ENCODE assay signal across 16 cellular contexts in genomic region chr6:35050291-35050987, GRCh38.
DNase-seq lines count a peak whose midpoint lies in the region; ATAC-seq, FAIRE-seq and TF ChIP-seq lines count a peak whose summit lies in the region.
"Had no signal": no experiment of that assay in that cellular context is flagged by ENCODE, and none has a peak within 500 bp of the region (broad histone marks: within the 10 kb centered on the region; RNA-seq: fewer than 3 reads in every experiment).

No MANE protein-coding gene starts in this region.

- no peak overlapping the region for H2BK120ac ChIP-seq in trophoblast cell (ENCODE audit: insufficient read depth, low read length, poor library complexity)

- H3K4me3 Mint-ChIP-seq in chondrocyte (ENCODE audit: unreplicated experiment) = no peak overlapping the region
- H3K4me3 Mint-ChIP-seq: stimulated activated naive CD8-positive, alpha-beta T cell treated with anti-CD3 and anti-CD28 coated beads, Interleukin-15, amount 100 ng/mL, for 72 hours; WTC11 had no signal

- CTCF ChIA-PET in AG04450 (lab: Charles Lee) = interaction anchor here (0.5 to 1.9 kb wide), 4 partner anchors 17 to 574 kb away, joined by 3 to 8 read pairs (median 6); no protein-coding TSS in a partner anchor

- H3K14ac ChIP-seq in trophoblast cell (ENCODE audit: low read length) = no peak overlapping the region

- H2BK5ac ChIP-seq in trophoblast cell (ENCODE audit: low read depth, low read length, poor library complexity) = no peak overlapping the region

- peaks cover 24% of the 10 kb centered on the region for H3K4me1 Mint-ChIP-seq in chondrocyte (ENCODE audit: low read depth)
- H3K4me1 Mint-ChIP-seq: brain, WTC11 had no signal

- POLR2A ChIA-PET in AG04450 (lab: Yijun Ruan, JAX) = interaction anchor here (1.0 to 1.7 kb wide), 3 partner anchors 34 to 162 kb away, joined by 3 to 12 read pairs (median 5); partner anchors contain the start of gene TAF11

- H3K4me3 ChIP-seq in AG04450 (ENCODE audit: low read depth, low read length) (no peak overlapping the region), ectodermal cell (ENCODE audit: insufficient read depth, low read depth, low read length) (no peak overlapping the region), trophoblast cell (ENCODE audit: low read depth, low read length) (no peak overlapping the region)

- H3K36me3 ChIP-seq in ectodermal cell (ENCODE audit: control insufficient read depth, insufficient read depth, low read length) = no peaks in the 10 kb centered on the region
- H3K36me3 ChIP-seq in trophoblast cell (ENCODE audit: control insufficient read depth in 1 of 2, insufficient read depth in 2 of 2, low read length in 2 of 2) = peaks cover 60 to 77% of the 10 kb centered on the region in 2 experiments

- peak overlapping the region; percentile 39 for H4K91ac ChIP-seq in trophoblast cell (ENCODE audit: low read depth, low read length)

- H3K27me3 Mint-ChIP-seq in chondrocyte (ENCODE audit: low read depth) = no peaks in the 10 kb centered on the region
- H3K27me3 Mint-ChIP-seq: brain; stimulated activated naive CD8-positive, alpha-beta T cell treated with anti-CD3 and anti-CD28 coated beads, Interleukin-15, amount 100 ng/mL, for 72 hours had no signal

- H2BK12ac ChIP-seq in trophoblast cell (ENCODE audit: low read length) = no peak overlapping the region

- no peak overlapping the region for H3K9ac ChIP-seq in trophoblast cell (ENCODE audit: low read length)

- no peak overlapping the region for H3K4me2 ChIP-seq in trophoblast cell (ENCODE audit: low read length)

- DNase-seq in AG04450 (ENCODE audit: low read depth, low spot score) = no peak
- peak; percentile 96 for DNase-seq in KBM-7
- no peak for DNase-seq in trophoblast cell
- no peak for DNase-seq in epidermal melanocyte (ENCODE audit: insufficient read length, low spot score)
- no peak for DNase-seq in GM12891 (ENCODE audit: insufficient read length, low spot score)
- no peak for DNase-seq in chondrocyte (ENCODE audit: low spot score)
- DNase-seq: activated T-cell treated with anti-CD3 and anti-CD28 coated beads for 4 hours; GDM1; stimulated activated CD4-positive, alpha-beta T cell treated with anti-CD3 and anti-CD28 coated beads, Interleukin-4, amount 100 ng/mL, for 1 hour; stimulated activated naive CD8-positive, alpha-beta T cell treated with anti-CD3 and anti-CD28 coated beads, Interleukin-15, amount 100 ng/mL, for 72 hours had no signal

- H3K9me3 ChIP-seq in AG04450 (ENCODE audit: control insufficient read depth, insufficient read depth, low read length) = no peaks in the 10 kb centered on the region; the same call in 1 of the 2 replicates
- H3K9me3 ChIP-seq in ectodermal cell (ENCODE audit: control insufficient read depth, low read length) = no peaks in the 10 kb centered on the region
- no peaks in the 10 kb centered on the region for H3K9me3 ChIP-seq in trophoblast cell (ENCODE audit: insufficient read depth, low read depth, low read length)

- peak overlapping the region; percentile 47 for H3K18ac ChIP-seq in trophoblast cell (ENCODE audit: low read length)

- H3K23ac ChIP-seq in trophoblast cell (ENCODE audit: low read length) = no peak overlapping the region

- TF ChIP-seq CTCF in AG04450 (IDR thresholded peaks at IDR 0.05; ENCODE audit: low read depth, low read length) (no peak), chondrocyte (IDR thresholded peaks at IDR 0.05) (no peak)

- H3K27me3 ChIP-seq in AG04450 (ENCODE audit: control insufficient read depth, insufficient read depth, low read length) (no peaks in the 10 kb centered on the region), ectodermal cell (ENCODE audit: control insufficient read depth, insufficient read depth, low read length, poor library complexity, severe bottlenecking) (no peaks in the 10 kb centered on the region), trophoblast cell (ENCODE audit: insufficient read depth, low read length) (no peaks in the 10 kb centered on the region)

- H2AFZ ChIP-seq in trophoblast cell (ENCODE audit: insufficient read depth, low read length, poor library complexity) = peak overlapping the region; percentile 13

- H2AK5ac ChIP-seq in trophoblast cell (ENCODE audit: low read length) = no peak overlapping the region

- in situ Hi-C loops in KBM-7 (cut with MboI; ENCODE audit: low pct_unique_long_range_greater_than_20kb, low sequenced_read_pairs) = no loop called here

- FAIRE-seq in GM12891 (lab: Jason Lieb, UNC) = no peak
- FAIRE-seq: keratinocyte had no signal

- H3K79me2 ChIP-seq in trophoblast cell (ENCODE audit: control insufficient read depth, insufficient read depth, low read length, poor library complexity) = peaks cover 3% of the 10 kb centered on the region

- H3K27ac ChIP-seq in AG04450 (ENCODE audit: low read depth, low read length) (peak overlapping the region; percentile 82), ectodermal cell (ENCODE audit: insufficient read depth, low read depth, low read length, poor library complexity, severe bottlenecking) (peak overlapping the region; percentile 26), trophoblast cell (ENCODE audit: low read depth, low read length) (no peak overlapping the region)

- no peak overlapping the region for H4K8ac ChIP-seq in trophoblast cell (ENCODE audit: low read depth, low read length)

- no peak overlapping the region for H4K12ac ChIP-seq in trophoblast cell (ENCODE audit: low read depth, low read length)

- H3K79me1 ChIP-seq in trophoblast cell (ENCODE audit: low read length) = peaks cover 6% of the 10 kb centered on the region

- 89 to 91% methylated on average over 8 of the region's 8 CpGs for WGBS in ectodermal cell, 2 experiments
- WGBS in trophoblast cell (ENCODE audit: extremely low coverage, insufficient coverage, insufficient read length) = no CpG with 5 or more reads among the region's 8 CpGs

- ATAC-seq in HG03439 (IDR thresholded peaks at IDR 0.05; ENCODE audit: unreplicated experiment) = no peak
- ATAC-seq: esophagus mucosa; stimulated activated naive CD8-positive, alpha-beta T cell treated with anti-CD3 and anti-CD28 coated beads, Interleukin-15, amount 100 ng/mL, for 72 hours; WTC11 had no signal

- H3K4me1 ChIP-seq in ectodermal cell (ENCODE audit: control insufficient read depth, insufficient read depth, low read length) (peaks cover 52% of the 10 kb centered on the region), trophoblast cell (ENCODE audit: control insufficient read depth in 1 of 2, insufficient read depth in 2 of 2, low read length in 2 of 2) (peaks cover 14 to 22% of the 10 kb centered on the region in 2 experiments)

- no peak for TF ChIP-seq POLR2A in GM12891 (IDR thresholded peaks at IDR 0.05; ENCODE audit: low read depth, low read length)

- no peaks in the 10 kb centered on the region for H3K9me3 Mint-ChIP-seq in chondrocyte (ENCODE audit: low read depth)
- H3K9me3 Mint-ChIP-seq: brain; stimulated activated naive CD8-positive, alpha-beta T cell treated with anti-CD3 and anti-CD28 coated beads, Interleukin-15, amount 100 ng/mL, for 72 hours; WTC11 had no signal

- no peak overlapping the region for H3K27ac Mint-ChIP-seq in chondrocyte (ENCODE audit: unreplicated experiment)
- H3K27ac Mint-ChIP-seq: stimulated activated naive CD8-positive, alpha-beta T cell treated with anti-CD3 and anti-CD28 coated beads, Interleukin-15, amount 100 ng/mL, for 72 hours; WTC11 had no signal

- H3K36me3 Mint-ChIP-seq in chondrocyte (ENCODE audit: low read depth) = peaks cover 2% of the 10 kb centered on the region

- no peak overlapping the region for H3K4ac ChIP-seq in trophoblast cell (ENCODE audit: low read depth, low read length)

TF ChIP-seq in GM12891, 5 proteins besides CTCF, POLR2A, EP300 and RAD21:
- TF ChIP-seq PAX5 (IDR thresholded peaks at IDR 0.05; ENCODE audit: insufficient read depth, low read length, severe bottlenecking) = no peak
- TF ChIP-seq POLR2AphosphoS5 (IDR thresholded peaks at IDR 0.05; ENCODE audit: low read depth, low read length) = no peak
- TF ChIP-seq TAF1 (IDR thresholded peaks at IDR 0.05; ENCODE audit: low read depth, low read length) = no peak
- no peak for TF ChIP-seq POU2F2 (IDR thresholded peaks at IDR 0.05; ENCODE audit: low read depth, low read length)
